ENCODE assay signal across 18 cellular contexts in the genomic region with DNA sequence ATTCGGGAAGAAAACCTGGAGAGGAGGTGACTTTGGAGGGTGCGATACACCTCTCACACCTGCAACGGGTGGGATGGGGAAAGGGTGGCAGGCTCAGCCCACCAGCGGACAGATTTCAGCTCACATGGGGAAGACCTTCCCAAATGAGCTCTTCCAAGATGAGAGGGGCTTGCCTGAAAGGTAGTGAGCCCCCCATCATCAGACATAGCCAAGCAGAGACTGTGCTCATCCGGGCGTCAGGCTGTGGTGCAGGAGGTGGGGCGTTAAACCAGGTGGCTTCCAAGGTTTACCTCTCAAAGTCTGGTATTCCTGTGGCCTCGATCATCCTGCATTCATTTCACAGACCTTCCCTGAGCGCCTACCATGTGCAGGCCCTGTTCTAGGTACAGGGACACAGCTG.
DNase-seq lines count a peak whose midpoint lies in the region; ATAC-seq and TF ChIP-seq lines count a peak whose summit lies in the region.
"Had no signal": no experiment of that assay in that cellular context is flagged by ENCODE, and none has a peak within 500 bp of the region (broad histone marks: within the 10 kb centered on the region; RNA-seq: fewer than 3 reads in every experiment).

No MANE protein-coding gene starts in this region.

- H3K36me3 Mint-ChIP-seq in activated CD8-positive, alpha-beta T cell treated with anti-CD3 and anti-CD28 coated beads for 36 hours (ENCODE audit: low read depth), result peaks cover 2% of the 10 kb centered on the region

- peaks cover 32% of the 10 kb centered on the region for H3K4me1 Mint-ChIP-seq in activated CD8-positive, alpha-beta T cell treated with anti-CD3 and anti-CD28 coated beads for 36 hours (ENCODE audit: low read depth)
- peaks cover 57% of the 10 kb centered on the region for H3K4me1 Mint-ChIP-seq in stimulated activated naive CD8-positive, alpha-beta T cell treated with anti-CD3 and anti-CD28 coated beads, Interleukin-15, amount 100 ng/mL, for 72 hours

- intact Hi-C loops in activated CD8-positive, alpha-beta T cell treated with anti-CD3 and anti-CD28 coated beads for 36 hours (cut with micrococcal nuclease), result no loop called here
- intact Hi-C loops in sciatic nerve (cut with DNase I), result no loop called here

- no peaks in the 10 kb centered on the region for H3K9me3 Mint-ChIP-seq in activated CD8-positive, alpha-beta T cell treated with anti-CD3 and anti-CD28 coated beads for 36 hours
- H3K9me3 Mint-ChIP-seq in stimulated activated naive CD8-positive, alpha-beta T cell treated with anti-CD3 and anti-CD28 coated beads, Interleukin-15, amount 100 ng/mL, for 72 hours, result no peaks in the 10 kb centered on the region
- H3K9me3 Mint-ChIP-seq: activated B cell treated with CpG ODN at 0.5 μM for 24 hours had no signal

- ATAC-seq in activated CD8-positive, alpha-beta T cell treated with anti-CD3 and anti-CD28 coated beads for 36 hours, result no peak
- no peak for ATAC-seq in stimulated activated naive CD8-positive, alpha-beta T cell treated with anti-CD3 and anti-CD28 coated beads, Interleukin-15, amount 100 ng/mL, for 72 hours
- no peak for ATAC-seq in sciatic nerve
- ATAC-seq in HG03097 (IDR thresholded peaks at IDR 0.05; ENCODE audit: low FRiP score, unreplicated experiment), result no peak

- no peak for TF ChIP-seq CTCF in activated CD8-positive, alpha-beta T cell treated with anti-CD3 and anti-CD28 coated beads for 36 hours (IDR thresholded peaks at IDR 0.05)

- POLR2A ChIA-PET in activated CD8-positive, alpha-beta T cell treated with anti-CD3 and anti-CD28 coated beads for 36 hours (lab: Charles Lee), result no interaction called here

- peak; percentile 33 for DNase-seq in activated CD8-positive, alpha-beta memory T cell treated with anti-CD3 and anti-CD28 coated beads, Interleukin-2, amount 50 U/mL, for 48 hours
- DNase-seq in activated CD8-positive, alpha-beta memory T cell treated with anti-CD3 and anti-CD28 coated beads for 24 hours, result no peak
- DNase-seq in activated CD8-positive, alpha-beta T cell treated with anti-CD3 and anti-CD28 coated beads for 36 hours, result no peak
- DNase-seq in islet precursor cell, result peak; percentile 35
- DNase-seq in stimulated activated naive CD8-positive, alpha-beta T cell treated with anti-CD3 and anti-CD28 coated beads, Interleukin-15, amount 100 ng/mL, for 72 hours, result no peak
- DNase-seq in NCI-H2171 treated with DMSO at 0.1 percent for 48 hours (lab: John Stamatoyannopoulos, UW), result no peak
- no peak for DNase-seq in sciatic nerve (ENCODE audit: low spot score)
- DNase-seq: activated B cell treated with CpG ODN at 0.5 μM for 24 hours; amygdala; caudate nucleus; effector CD8-positive, alpha-beta T cell; head of caudate nucleus; NCI-H1092 treated with DMSO at 0.1 percent for 48 hours; NCI-H2107; NCI-H524 treated with DMSO at 0.1 percent for 48 hours; SHP77; tibial artery had no signal

- CTCF ChIA-PET in activated CD8-positive, alpha-beta T cell treated with anti-CD3 and anti-CD28 coated beads for 36 hours (lab: Charles Lee), result interaction anchor here (5.4 kb wide), 1 partner anchor 95 kb away, joined by 37 read pairs; no protein-coding TSS in a partner anchor

- no peaks in the 10 kb centered on the region for H3K27me3 Mint-ChIP-seq in activated CD8-positive, alpha-beta T cell treated with anti-CD3 and anti-CD28 coated beads for 36 hours
- H3K27me3 Mint-ChIP-seq in stimulated activated naive CD8-positive, alpha-beta T cell treated with anti-CD3 and anti-CD28 coated beads, Interleukin-15, amount 100 ng/mL, for 72 hours, result no peaks in the 10 kb centered on the region

- peak overlapping the region; percentile 82 for H3K4me3 Mint-ChIP-seq in activated CD8-positive, alpha-beta T cell treated with anti-CD3 and anti-CD28 coated beads for 36 hours
- H3K4me3 Mint-ChIP-seq in stimulated activated naive CD8-positive, alpha-beta T cell treated with anti-CD3 and anti-CD28 coated beads, Interleukin-15, amount 100 ng/mL, for 72 hours, result peak overlapping the region; percentile 93
- H3K4me3 Mint-ChIP-seq: activated B cell treated with CpG ODN at 0.5 μM for 24 hours had no signal

- H3K27ac Mint-ChIP-seq in activated CD8-positive, alpha-beta T cell treated with anti-CD3 and anti-CD28 coated beads for 36 hours, result no peak overlapping the region
- H3K27ac Mint-ChIP-seq in stimulated activated naive CD8-positive, alpha-beta T cell treated with anti-CD3 and anti-CD28 coated beads, Interleukin-15, amount 100 ng/mL, for 72 hours, result no peak overlapping the region
- H3K27ac Mint-ChIP-seq: activated B cell treated with CpG ODN at 0.5 μM for 24 hours had no signal

Comparison
In these comparisons a context has a peak if more than half of its experiments do, and no peak if none do; other contexts are left out.
1. DNase-seq: peak in activated CD8-positive, alpha-beta memory T cell treated with anti-CD3 and anti-CD28 coated beads, Interleukin-2, amount 50 U/mL, for 48 hours (single experiment) and islet precursor cell (single experiment); none in activated CD8-positive, alpha-beta memory T cell treated with anti-CD3 and anti-CD28 coated beads for 24 hours (single experiment), activated CD8-positive, alpha-beta T cell treated with anti-CD3 and anti-CD28 coated beads for 36 hours (single experiment), stimulated activated naive CD8-positive, alpha-beta T cell treated with anti-CD3 and anti-CD28 coated beads, Interleukin-15, amount 100 ng/mL, for 72 hours (0 of 2), NCI-H2171 treated with DMSO at 0.1 percent for 48 hours (single experiment) and sciatic nerve (single experiment).